ENCODE assay signal across 9 cellular contexts in the genomic region with DNA sequence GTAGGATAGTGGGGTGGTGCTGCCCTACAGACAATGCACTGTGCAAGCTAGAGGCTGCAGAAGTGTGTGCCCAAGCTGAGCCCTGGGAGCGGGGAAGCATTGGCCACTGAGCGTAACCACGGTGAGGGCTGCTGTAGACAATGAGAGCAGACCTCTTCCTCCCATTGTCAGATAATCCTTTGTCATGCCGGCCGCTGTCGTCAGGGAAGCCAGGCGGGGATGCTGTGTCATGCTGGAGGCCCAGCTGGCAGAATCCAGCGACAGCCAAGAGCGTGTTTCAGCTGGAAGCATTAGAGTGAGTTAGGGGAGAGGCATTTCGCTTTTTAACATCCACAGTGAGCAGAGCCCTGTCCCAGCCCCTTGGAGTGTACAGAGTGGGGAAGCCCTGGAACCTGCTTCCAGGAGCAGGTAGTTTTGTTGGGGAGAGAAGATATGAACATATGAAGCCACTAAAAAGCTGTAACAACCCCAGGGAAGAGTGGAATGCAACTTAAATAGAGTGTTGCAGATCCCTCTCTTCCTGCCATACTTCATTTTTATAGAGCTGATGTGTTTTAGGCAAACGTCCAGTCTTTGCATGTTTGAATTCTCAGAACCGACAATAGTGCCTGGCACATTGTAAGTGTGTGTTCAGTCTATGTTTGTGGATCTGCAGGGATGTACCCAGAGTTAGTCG. TPM values are rescaled to one million over a fixed set of nuclear protein-coding genes. Genes with fewer than 3 reads are reported as not detected.
DNase-seq lines count a peak whose midpoint lies in the region; ATAC-seq and TF ChIP-seq lines count a peak whose summit lies in the region.
"Had no signal": no experiment of that assay in that cellular context is flagged by ENCODE, and none has a peak within 500 bp of the region (broad histone marks: within the 10 kb centered on the region; RNA-seq: fewer than 3 reads in every experiment).

No MANE protein-coding gene starts in this region.

- H3K36me3 ChIP-seq in RWPE2 (ENCODE audit: low read depth), result peaks cover 25% of the 10 kb centered on the region

- peaks cover 58% of the 10 kb centered on the region for H3K4me1 ChIP-seq in RWPE2 (ENCODE audit: insufficient read depth, poor library complexity, severe bottlenecking)

- TF ChIP-seq CTCF in RWPE2 (IDR thresholded peaks at IDR 0.05; ENCODE audit: poor library complexity, severe bottlenecking) (no peak), fibroblast of mammary gland (conservative IDR thresholded peaks at IDR 0.05; ENCODE audit: control insufficient read depth, insufficient read depth, low read depth, low read length) (no peak)

- in situ Hi-C loops in G401 (cut with HindIII; ENCODE audit: low sequenced_read_pairs), result no loop called here

- H3K27me3 ChIP-seq in RWPE2 (ENCODE audit: insufficient read depth, poor library complexity, severe bottlenecking), result no peaks in the 10 kb centered on the region

- DNase-seq in G401 (ENCODE audit: low spot score) (peak; percentile 41), RWPE2 (ENCODE audit: low spot score) (no peak), fibroblast of mammary gland (ENCODE audit: low read depth) (peak; percentile 56), myocyte (ENCODE audit: low read depth) (peak; percentile 91)
- no peak for DNase-seq in stimulated activated naive CD8-positive, alpha-beta T cell treated with anti-CD3 and anti-CD28 coated beads, Interleukin-15, Interleukin-2, amounts not matched to agents 100 U/mL and 50 U/mL, for 24 hours
- DNase-seq: activated naive CD8-positive, alpha-beta T cell treated with anti-CD3 and anti-CD28 coated beads, Interleukin-2, amount 10 ng/mL, durations not matched to agents 7 days and 5 days had no signal

- H3K27ac ChIP-seq in RWPE2 (ENCODE audit: poor library complexity, severe bottlenecking), result peak overlapping the region; percentile 33

- ATAC-seq in RWPE2 (ENCODE audit: low read depth) (peak; percentile 9; the same call in 2 of the 3 replicates), HG03565 (IDR thresholded peaks at IDR 0.05; ENCODE audit: unreplicated experiment) (no peak), HG02610 (IDR thresholded peaks at IDR 0.05; ENCODE audit: unreplicated experiment) (no peak), GM19324 (IDR thresholded peaks at IDR 0.05; ENCODE audit: low FRiP score, unreplicated experiment) (no peak)
- ATAC-seq in stimulated activated naive CD8-positive, alpha-beta T cell treated with anti-CD3 and anti-CD28 coated beads, Interleukin-15, Interleukin-2, amounts not matched to agents 100 U/mL and 50 U/mL, for 24 hours, result no peak

- H3K4me3 ChIP-seq in RWPE2 (ENCODE audit: severe bottlenecking) (no peak overlapping the region), fibroblast of mammary gland (ENCODE audit: control insufficient read depth, low read depth, low read length) (no peak overlapping the region)

- H3K9me3 ChIP-seq in RWPE2 (ENCODE audit: severe bottlenecking), result no peaks in the 10 kb centered on the region

RNA-seq across cellular contexts. Expression of a gene that starts 7.0 kb away (rescaled TPM):
- 4.6 and 5.9 TPM in 2 replicates for total RNA-seq in G401 (2014; rRNA removed; shearing (Covaris generic))
- 24.9 and 29.1 TPM in 2 replicates for total RNA-seq in myocyte
- polyA plus RNA-seq in myocyte (2012), result 148 TPM

Comparison
In these comparisons a context has a peak if more than half of its experiments do, and no peak if none do; other contexts are left out.
1. DNase-seq: peak in G401 (single experiment), fibroblast of mammary gland (single experiment) and myocyte (single experiment); none in RWPE2 (single experiment) and stimulated activated naive CD8-positive, alpha-beta T cell treated with anti-CD3 and anti-CD28 coated beads, Interleukin-15, Interleukin-2, amounts not matched to agents 100 U/mL and 50 U/mL, for 24 hours (single experiment).